ENCODE assay signal across 21 cellular contexts in the genomic region with DNA sequence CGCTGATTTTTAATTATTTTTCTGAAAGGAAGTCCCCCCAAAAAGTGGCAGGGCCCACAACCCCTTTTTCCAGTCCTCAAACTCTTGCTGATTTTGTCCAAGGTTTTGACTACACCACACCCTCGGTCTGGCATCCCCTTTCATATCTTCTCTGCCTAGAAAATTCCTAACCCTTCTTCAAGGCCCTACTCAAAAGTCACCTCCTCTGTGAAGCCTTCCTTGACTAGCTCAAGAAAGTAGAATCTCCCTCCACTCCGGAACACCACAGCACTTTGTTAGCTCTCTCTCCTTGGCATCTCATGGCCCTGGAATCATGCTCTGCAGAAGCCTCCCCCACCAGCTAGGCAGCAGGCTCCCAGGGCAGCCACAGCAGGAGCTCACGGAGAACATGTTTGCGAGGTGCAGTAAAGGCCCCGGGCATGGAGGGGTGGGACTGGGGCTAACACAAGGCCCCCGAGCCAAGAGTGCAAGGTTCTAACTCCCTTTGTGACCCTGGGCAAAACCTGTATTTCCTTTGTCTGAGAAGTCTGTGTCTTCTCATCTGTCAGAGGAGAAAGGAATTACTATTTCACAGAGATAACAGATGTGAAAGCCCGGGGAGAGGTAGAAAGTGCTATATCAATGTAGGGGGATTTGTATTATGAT. TPM values are rescaled to one million over a fixed set of nuclear protein-coding genes. Genes with fewer than 3 reads are reported as not detected.
DNase-seq lines count a peak whose midpoint lies in the region; ATAC-seq, FAIRE-seq and TF ChIP-seq lines count a peak whose summit lies in the region.
"Had no signal": no experiment of that assay in that cellular context is flagged by ENCODE, and none has a peak within 500 bp of the region (broad histone marks: within the 10 kb centered on the region; RNA-seq: fewer than 3 reads in every experiment).

No MANE protein-coding gene starts in this region.

- peaks cover 34% of the 10 kb centered on the region for H3K4me1 ChIP-seq in HepG2 (ENCODE audit: insufficient read depth, low read length)
- no peaks in the 10 kb centered on the region for H3K4me1 ChIP-seq in right lobe of liver
- H3K4me1 ChIP-seq in mesendoderm (ENCODE audit: control insufficient read depth, low read depth, low read length): peaks cover 4% of the 10 kb centered on the region
- H3K4me1 ChIP-seq: SJCRH30 had no signal

- H3K27me3 ChIP-seq in HepG2 (ENCODE audit: control insufficient read depth in 1 of 2, insufficient read depth in 2 of 2, low read length in 2 of 2) (no peaks in the 10 kb centered on the region; a peak in 1 of 5 replicates), right lobe of liver (no peaks in the 10 kb centered on the region), WERI-Rb-1 (ENCODE audit: insufficient read depth, low read depth, severe bottlenecking) (no peaks in the 10 kb centered on the region), mesendoderm (ENCODE audit: insufficient read depth, low read length, poor library complexity) (no peaks in the 10 kb centered on the region)
- H3K27me3 ChIP-seq: SJCRH30 had no signal

- H3K27ac ChIP-seq in HepG2 (ENCODE audit: extremely low read length, insufficient read depth, low read length) (no peak overlapping the region), right lobe of liver (no peak overlapping the region), WERI-Rb-1 (peak overlapping the region; percentile 22), mesendoderm (ENCODE audit: low read depth, low read length) (no peak overlapping the region)
- H3K27ac ChIP-seq: KMS-11, RWPE1, SJCRH30 had no signal

- no peak overlapping the region for H3K23ac ChIP-seq in mesendoderm (ENCODE audit: low read length)

- DNase-seq in HepG2 (ENCODE audit: low spot score) (no peak), right lobe of liver (no peak), WERI-Rb-1 (peak; percentile 44), mesendoderm (peak; percentile 43), kidney glomerular epithelial cell (lab: John Stamatoyannopoulos, UW) (no peak), NCI-H2029 (lab: John Stamatoyannopoulos, UW) (no peak)
- DNase-seq in activated T-cell treated with anti-CD3 and anti-CD28 coated beads, Interleukin-2, amount 50 U/mL, for 1 hour: no peak
- DNase-seq: CD4-positive, CD25-positive, alpha-beta regulatory T cell; DMS53; HCEC 1CT; NCI-H1048; NCI-H187; NCI-H2171; NCI-H774; SJCRH30; SW 1271 had no signal

- H2BK15ac ChIP-seq in mesendoderm (replicated peaks; ENCODE audit: low read depth): no peak overlapping the region

- ATAC-seq in HepG2 (peak; percentile 52), right lobe of liver (no peak), HG03439 (IDR thresholded peaks at IDR 0.05; ENCODE audit: unreplicated experiment) (no peak)

- no peak overlapping the region for H3K56ac ChIP-seq in mesendoderm (ENCODE audit: low read length)

- TF ChIP-seq CTCF in HepG2 (CRISPR knock-in tag; IDR thresholded peaks at IDR 0.05): no peak
- TF ChIP-seq CTCF in right lobe of liver (IDR thresholded peaks at IDR 0.05): no peak
- no peak for TF ChIP-seq CTCF in WERI-Rb-1 (IDR thresholded peaks at IDR 0.05; ENCODE audit: low read depth, low read length)

- no peak overlapping the region for H2BK5ac ChIP-seq in mesendoderm (ENCODE audit: low read length)

- 0 out of 2 replicates have a peak overlapping the region, but pooled peaks have one; percentile 8 for H3K4me2 ChIP-seq in HepG2 (ENCODE audit: low read depth, low read length)
- H3K4me2 ChIP-seq in mesendoderm (ENCODE audit: low read length): no peak overlapping the region
- H3K4me2 ChIP-seq: KMS-11 had no signal

- H3K18ac ChIP-seq in mesendoderm (ENCODE audit: low read length): no peak overlapping the region

- BruUV-seq in HepG2 (replicated peaks; lab: Mats Ljungman, UMichigan): no TSS peak

- H3K79me1 ChIP-seq in mesendoderm (ENCODE audit: low read length): no peaks in the 10 kb centered on the region

- H4K8ac ChIP-seq in mesendoderm (ENCODE audit: low read depth, low read length): no peak overlapping the region

- in situ Hi-C loops in HepG2 (cut with HindIII; ENCODE audit: extremely low pct_ligation_motif_present, low pct_unique_long_range_greater_than_20kb): no loop called here

- no peak overlapping the region for H2BK120ac ChIP-seq in mesendoderm (ENCODE audit: low read depth, low read length)

- H2AFZ ChIP-seq in HepG2 (ENCODE audit: low read length): no peak overlapping the region

- H3K79me2 ChIP-seq in HepG2 (ENCODE audit: insufficient read depth, low read length) (no peaks in the 10 kb centered on the region), mesendoderm (ENCODE audit: control insufficient read depth, insufficient read depth, low read length) (no peaks in the 10 kb centered on the region)

- TF ChIP-seq EP300 in HepG2 (IDR thresholded peaks at IDR 0.05; ENCODE audit: low read depth in 2 of 2, low read length in 2 of 2): no peak
- no peak for TF ChIP-seq EP300 in HepG2 (CRISPR knock-in tag; IDR thresholded peaks at IDR 0.05; ENCODE audit: borderline replicate concordance)

- FAIRE-seq in HepG2 (lab: Jason Lieb, UNC): no peak

- H3K9ac ChIP-seq in HepG2 (ENCODE audit: insufficient read depth, low read depth, low read length) (no peak overlapping the region), mesendoderm (ENCODE audit: low read length) (no peak overlapping the region)
- H3K9ac ChIP-seq: KMS-11 had no signal

- no peak overlapping the region for H2AK5ac ChIP-seq in mesendoderm (ENCODE audit: low read length)

- TF ChIP-seq POLR2A in HepG2 (IDR thresholded peaks at IDR 0.05; ENCODE audit: insufficient read depth in 1 of 2, low read depth in 2 of 2, low read length in 2 of 2) (no peak), right lobe of liver (IDR thresholded peaks at IDR 0.05) (no peak)

- no peak overlapping the region for H4K5ac ChIP-seq in mesendoderm (ENCODE audit: low read length)

- 24% methylated on average over 8 of the region's 8 CpGs for WGBS in HepG2 (ENCODE audit: low lambda C conversion rate)
- WGBS in right lobe of liver (ENCODE audit: insufficient coverage, low coverage, low lambda C conversion rate, missing lambda C conversion rate): 48% methylated on average over 4 of the region's 8 CpGs
- WGBS in mesendoderm (ENCODE audit: extremely low coverage, insufficient coverage, low lambda C conversion rate): no CpG with 5 or more reads among the region's 8 CpGs

- H3K36me3 ChIP-seq in HepG2 (replicated peaks in 1 of 2; ENCODE audit: control insufficient read depth in 1 of 2, insufficient read depth in 2 of 2, low read length in 2 of 2) (no peaks in the 10 kb centered on the region), right lobe of liver (no peaks in the 10 kb centered on the region), WERI-Rb-1 (no peaks in the 10 kb centered on the region), mesendoderm (ENCODE audit: control insufficient read depth, insufficient read depth, low read length) (no peaks in the 10 kb centered on the region)
- H3K36me3 ChIP-seq: SJCRH30 had no signal

- CTCF ChIA-PET in HepG2 (lab: Yijun Ruan, JAX; ENCODE audit: low intra/inter-chr PET ratio, low total read pairs): no interaction called here

- POLR2A ChIA-PET in HepG2 (lab: Yijun Ruan, JAX): no interaction called here

- intact Hi-C loops in HepG2 (cut with micrococcal nuclease; ENCODE audit: unreplicated experiment) (no loop called here), right lobe of liver (cut with DNase I) (no loop called here)

- no peak overlapping the region for H3K4me3 ChIP-seq in HepG2 (replicated peaks in 1 of 3; ENCODE audit: insufficient read depth in 1 of 3, low read depth in 2 of 3, low read length in 3 of 3)
- no peak overlapping the region for H3K4me3 ChIP-seq in right lobe of liver
- H3K4me3 ChIP-seq in WERI-Rb-1 (ENCODE audit: low read depth, low read length): no peak overlapping the region
- no peak overlapping the region for H3K4me3 ChIP-seq in mesendoderm (ENCODE audit: low read length)
- H3K4me3 ChIP-seq: SJCRH30 had no signal

- H3K9me3 ChIP-seq in HepG2 (ENCODE audit: low read length) (no peaks in the 10 kb centered on the region), right lobe of liver (no peaks in the 10 kb centered on the region), WERI-Rb-1 (ENCODE audit: severe bottlenecking) (peaks cover 5% of the 10 kb centered on the region)
- H3K9me3 ChIP-seq: SJCRH30 had no signal

- H4K20me1 ChIP-seq in HepG2 (ENCODE audit: insufficient read depth, low read length): no peaks in the 10 kb centered on the region

- H3K4ac ChIP-seq in mesendoderm (ENCODE audit: low read depth, low read length): no peak overlapping the region

- TF ChIP-seq RAD21 in HepG2 (CRISPR knock-in tag; IDR thresholded peaks at IDR 0.05): no peak

RNA-seq across cellular contexts. Expression of a gene that starts 17.7 kb away (rescaled TPM):
- total RNA-seq in HepG2 (2016; rRNA removed; fragmentation: Illumina TruSeq; extraction: Trizol) (not detected in 2 replicates), right lobe of liver (not detected)
- not detected in 2 replicates for total RNA-seq in HepG2 (2016; cell fraction: cytosol; rRNA removed; fragmentation: Illumina TruSeq; extraction: Trizol; ENCODE audit: low read depth)
- total RNA-seq in HepG2 (2016; cell fraction: insoluble cytoplasmic fraction; rRNA removed; fragmentation: Illumina TruSeq; extraction: Trizol): not detected in 2 replicates
- not detected in 2 replicates for total RNA-seq in HepG2 (2016; cell fraction: membrane; rRNA removed; fragmentation: Illumina TruSeq; extraction: Trizol)
- not detected in 2 replicates for total RNA-seq in HepG2 (2016; cell fraction: nucleus; rRNA removed; fragmentation: Illumina TruSeq; extraction: Trizol)
- polyA plus RNA-seq in HepG2 (2011; rRNA removed): not detected in 2 replicates
- polyA plus RNA-seq in HepG2 (2011; cell fraction: cytosol; rRNA removed): not detected in 2 replicates
- polyA plus RNA-seq in HepG2 (2011; cell fraction: nucleus; rRNA removed): not detected in 2 replicates
- not detected in 2 replicates for polyA plus RNA-seq in HepG2 (2012)
- polyA plus RNA-seq in HepG2 (2016; cell fraction: cytosol; fragmentation: Illumina TruSeq; extraction: Trizol; ENCODE audit: low read depth): not detected in 2 replicates
- polyA plus RNA-seq in HepG2 (2016; cell fraction: insoluble cytoplasmic fraction; fragmentation: Illumina TruSeq; extraction: Trizol; ENCODE audit: low read depth): not detected in 2 replicates
- polyA plus RNA-seq in HepG2 (2016; cell fraction: membrane; fragmentation: Illumina TruSeq; extraction: Trizol; ENCODE audit: low read depth): not detected in 2 replicates
- not detected in 2 replicates for polyA plus RNA-seq in HepG2 (2016; cell fraction: nucleus; fragmentation: Illumina TruSeq; extraction: Trizol; ENCODE audit: insufficient read depth, low read depth)
- polyA minus RNA-seq in HepG2 (2011; rRNA and poly(A)+ RNA removed; ENCODE audit: low replicate concordance): not detected in 2 replicates
- not detected in 2 replicates for polyA minus RNA-seq in HepG2 (2011; cell fraction: cytosol; rRNA and poly(A)+ RNA removed)
- not detected in 2 replicates for polyA minus RNA-seq in HepG2 (2011; cell fraction: nucleus; rRNA and poly(A)+ RNA removed)
- not detected for polyA plus RNA-seq in mesendoderm (2013, experiment 1 of 2)
- polyA plus RNA-seq in mesendoderm (2013, experiment 2 of 2): not detected
- total RNA-seq: CD4-positive, CD25-positive, alpha-beta regulatory T cell; MCF 10A; NCI-H460; SJCRH30 had no signal
- polyA plus RNA-seq: CD4-positive, CD25-positive, alpha-beta regulatory T cell had no signal

RNA-seq across cellular contexts. Expression of a gene that starts 57.6 kb away (rescaled TPM):
- 85.0 and 87.3 TPM in 2 replicates for total RNA-seq in HepG2 (2016; rRNA removed; fragmentation: Illumina TruSeq; extraction: Trizol)
- total RNA-seq in HepG2 (2016; cell fraction: cytosol; rRNA removed; fragmentation: Illumina TruSeq; extraction: Trizol; ENCODE audit: low read depth): 95.2 and 111 TPM in 2 replicates
- 89.3 and 95.9 TPM in 2 replicates for total RNA-seq in HepG2 (2016; cell fraction: insoluble cytoplasmic fraction; rRNA removed; fragmentation: Illumina TruSeq; extraction: Trizol)
- total RNA-seq in HepG2 (2016; cell fraction: membrane; rRNA removed; fragmentation: Illumina TruSeq; extraction: Trizol): 73.2 and 86.0 TPM in 2 replicates
- 41.0 and 44.0 TPM in 2 replicates for total RNA-seq in HepG2 (2016; cell fraction: nucleus; rRNA removed; fragmentation: Illumina TruSeq; extraction: Trizol)
- polyA plus RNA-seq in HepG2 (2011; rRNA removed): 72.9 and 82.2 TPM in 2 replicates
- polyA plus RNA-seq in HepG2 (2011; cell fraction: cytosol; rRNA removed): 27.1 and 54.2 TPM in 2 replicates
- polyA plus RNA-seq in HepG2 (2011; cell fraction: nucleus; rRNA removed): 21.4 and 24.5 TPM in 2 replicates
- 25.8 and 48.9 TPM in 2 replicates for polyA plus RNA-seq in HepG2 (2012)
- 88.0 and 125 TPM in 2 replicates for polyA plus RNA-seq in HepG2 (2016; cell fraction: cytosol; fragmentation: Illumina TruSeq; extraction: Trizol; ENCODE audit: low read depth)
- polyA plus RNA-seq in HepG2 (2016; cell fraction: insoluble cytoplasmic fraction; fragmentation: Illumina TruSeq; extraction: Trizol; ENCODE audit: low read depth): 75.5 and 87.1 TPM in 2 replicates
- 64.5 and 81.1 TPM in 2 replicates for polyA plus RNA-seq in HepG2 (2016; cell fraction: membrane; fragmentation: Illumina TruSeq; extraction: Trizol; ENCODE audit: low read depth)
- polyA plus RNA-seq in HepG2 (2016; cell fraction: nucleus; fragmentation: Illumina TruSeq; extraction: Trizol; ENCODE audit: insufficient read depth, low read depth): 81.0 and 88.7 TPM in 2 replicates
- polyA minus RNA-seq in HepG2 (2011; rRNA and poly(A)+ RNA removed; ENCODE audit: low replicate concordance): 67.0 and 985 TPM in 2 replicates
- polyA minus RNA-seq in HepG2 (2011; cell fraction: cytosol; rRNA and poly(A)+ RNA removed): 46.8 and 61.9 TPM in 2 replicates
- 10.4 and 13.5 TPM in 2 replicates for polyA minus RNA-seq in HepG2 (2011; cell fraction: nucleus; rRNA and poly(A)+ RNA removed)
- 10 to 100 TPM in 5 of 6 experiments, 1 to 10 TPM in 1; 6.6 to 24.0 (median 12.0) TPM for total RNA-seq in right lobe of liver
- 11.6 TPM for polyA plus RNA-seq in mesendoderm (2013, experiment 1 of 2)
- polyA plus RNA-seq in mesendoderm (2013, experiment 2 of 2): 10.1 TPM

Comparison
In these comparisons a context has a peak if more than half of its experiments do, and no peak if none do; other contexts are left out.
1. DNase-seq: peak in WERI-Rb-1 (single experiment) and mesendoderm (single experiment); none in HepG2 (single experiment), right lobe of liver (0 of 3), kidney glomerular epithelial cell (single experiment), activated T-cell treated with anti-CD3 and anti-CD28 coated beads, Interleukin-2, amount 50 U/mL, for 1 hour (single experiment) and NCI-H2029 (single experiment).